In the genomic region with DNA sequence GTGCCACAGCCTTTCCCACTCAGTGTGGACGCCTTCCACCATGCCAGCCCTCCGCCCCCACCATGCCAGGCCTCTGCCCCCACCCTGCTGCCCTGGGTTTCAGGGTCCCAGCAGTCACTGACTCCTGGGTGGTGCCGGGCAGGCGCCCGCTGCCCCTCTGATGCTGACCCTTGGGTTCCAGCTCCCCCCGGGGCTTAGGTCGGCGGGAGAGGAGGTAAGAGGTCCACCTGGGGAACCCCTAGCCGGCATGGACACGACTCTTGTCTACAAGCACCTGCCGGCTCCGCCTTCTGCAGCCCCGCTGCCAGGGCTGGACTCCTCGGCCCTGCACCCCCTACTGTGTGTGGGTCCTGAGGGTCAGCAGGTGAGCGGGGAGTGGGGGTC, we compare ENCODE assay signal across 15 cellular contexts. TPM values are rescaled to one million over a fixed set of nuclear protein-coding genes. Genes with fewer than 3 reads are reported as not detected.
A peak's percentile ranks its signal among the peaks of the same experiment; 100 is the strongest.
DNase-seq lines count a peak whose midpoint lies in the region; ATAC-seq and TF ChIP-seq lines count a peak whose summit lies in the region.
"Had no signal": no experiment of that assay in that cellular context is flagged by ENCODE, and none has a peak within 500 bp of the region (broad histone marks: within the 10 kb centered on the region; RNA-seq: fewer than 3 reads in every experiment).

No MANE protein-coding gene starts in this region.

- ATAC-seq in right cardiac atrium (no peak), Right ventricle myocardium superior (ENCODE audit: poor library complexity) (no peak)
- ATAC-seq in stimulated activated naive CD8-positive, alpha-beta T cell treated with anti-CD3 and anti-CD28 coated beads, Interleukin-15, amount 100 ng/mL, for 72 hours: no peak

- no peak overlapping the region for H2AK5ac ChIP-seq in mesenchymal stem cell (ENCODE audit: low read length, severe bottlenecking)

- peak; percentile 16 to 58 (median 42) for DNase-seq in right cardiac atrium
- DNase-seq in Right ventricle myocardium superior: no peak
- no peak for DNase-seq in effector memory CD4-positive, alpha-beta T cell
- no peak for DNase-seq in mesenchymal stem cell
- DNase-seq in HuH-7 (ENCODE audit: low spot score): no peak
- DNase-seq in stimulated activated naive CD8-positive, alpha-beta T cell treated with anti-CD3 and anti-CD28 coated beads, Interleukin-15, amount 100 ng/mL, for 72 hours: no peak
- no peak for DNase-seq in tibial nerve (ENCODE audit: low spot score in 2 of 2)
- DNase-seq: ACHN; Caco-2; CD4-positive, alpha-beta T cell; HCEC 1CT had no signal

- TF ChIP-seq POLR2A in tibial nerve (IDR thresholded peaks at IDR 0.05): no peak

- no peak overlapping the region for H2BK5ac ChIP-seq in mesenchymal stem cell (ENCODE audit: low read depth, low read length, poor library complexity, severe bottlenecking)

- no peaks in the 10 kb centered on the region for H3K36me3 ChIP-seq in effector memory CD4-positive, alpha-beta T cell (ENCODE audit: control insufficient read depth, insufficient read depth, low read length)
- H3K36me3 ChIP-seq in mesenchymal stem cell (ENCODE audit: control insufficient read depth in 1 of 2, insufficient read depth in 2 of 2, low read depth in 1 of 2, low read length in 2 of 2) (no peaks in the 10 kb centered on the region), tibial nerve (no peaks in the 10 kb centered on the region)

- TF ChIP-seq EP300 in tibial nerve (IDR thresholded peaks at IDR 0.05): no peak

- H2BK12ac ChIP-seq in mesenchymal stem cell (ENCODE audit: low read length in 2 of 2): no peak overlapping the region

- H3K4me3 Mint-ChIP-seq in stimulated activated naive CD8-positive, alpha-beta T cell treated with anti-CD3 and anti-CD28 coated beads, Interleukin-15, amount 100 ng/mL, for 72 hours: no peak overlapping the region

- peak overlapping the region; percentile 18 for H2BK15ac ChIP-seq in mesenchymal stem cell (ENCODE audit: low read depth, poor library complexity, severe bottlenecking)

- no peak for TF ChIP-seq CTCF in tibial nerve (IDR thresholded peaks at IDR 0.05)

- H3K27me3 Mint-ChIP-seq in stimulated activated naive CD8-positive, alpha-beta T cell treated with anti-CD3 and anti-CD28 coated beads, Interleukin-15, amount 100 ng/mL, for 72 hours: peaks cover 8% of the 10 kb centered on the region

- H3K79me1 ChIP-seq in mesenchymal stem cell (replicated peaks; ENCODE audit: low read length, poor library complexity, severe bottlenecking): no peaks in the 10 kb centered on the region

- H3K23ac ChIP-seq in mesenchymal stem cell (ENCODE audit: low read length in 2 of 2): no peak overlapping the region

- no peak overlapping the region for H2BK120ac ChIP-seq in mesenchymal stem cell (ENCODE audit: low read depth, low read length)

- H3K27ac Mint-ChIP-seq in stimulated activated naive CD8-positive, alpha-beta T cell treated with anti-CD3 and anti-CD28 coated beads, Interleukin-15, amount 100 ng/mL, for 72 hours: no peak overlapping the region
- H3K27ac Mint-ChIP-seq: IgD-negative memory B cell had no signal

- H3K4ac ChIP-seq in mesenchymal stem cell (ENCODE audit: low read depth in 1 of 2, low read length in 2 of 2): no peak overlapping the region

- intact Hi-C loops in right cardiac atrium (cut with DNase I): no loop called here
- intact Hi-C loops in Right ventricle myocardium superior (cut with DNase I): no loop called here

- H3K27ac ChIP-seq in right cardiac atrium (ENCODE audit: low read length) (no peak overlapping the region), mesenchymal stem cell (ENCODE audit: low read length, poor library complexity, severe bottlenecking) (no peak overlapping the region), tibial nerve (no peak overlapping the region)
- H3K27ac ChIP-seq in effector memory CD4-positive, alpha-beta T cell (ENCODE audit: insufficient read depth, low read length, poor library complexity, severe bottlenecking): no peak overlapping the region
- H3K27ac ChIP-seq: C4-2B, GM23248 had no signal

- H3K9me3 ChIP-seq in right cardiac atrium (ENCODE audit: control insufficient read depth, low read length): no peaks in the 10 kb centered on the region
- no peaks in the 10 kb centered on the region for H3K9me3 ChIP-seq in effector memory CD4-positive, alpha-beta T cell (ENCODE audit: control insufficient read depth, low read length)
- H3K9me3 ChIP-seq in mesenchymal stem cell (ENCODE audit: control insufficient read depth, low read length): no peaks in the 10 kb centered on the region
- no peaks in the 10 kb centered on the region for H3K9me3 ChIP-seq in tibial nerve
- H3K9me3 ChIP-seq: Caco-2 had no signal

- peaks cover 48% of the 10 kb centered on the region for H3K4me1 Mint-ChIP-seq in stimulated activated naive CD8-positive, alpha-beta T cell treated with anti-CD3 and anti-CD28 coated beads, Interleukin-15, amount 100 ng/mL, for 72 hours

- H3K14ac ChIP-seq in mesenchymal stem cell (ENCODE audit: low read length in 2 of 2): no peak overlapping the region

- H4K91ac ChIP-seq in mesenchymal stem cell (ENCODE audit: low read length): no peak overlapping the region

- H3K4me3 ChIP-seq in right cardiac atrium (ENCODE audit: low read length): no peak overlapping the region
- H3K4me3 ChIP-seq in effector memory CD4-positive, alpha-beta T cell (ENCODE audit: insufficient read depth, low read depth, low read length, poor library complexity, severe bottlenecking): peak overlapping the region; percentile 13
- H3K4me3 ChIP-seq in mesenchymal stem cell (ENCODE audit: insufficient read depth in 1 of 2, low read depth in 1 of 2, low read length in 2 of 2): no peak overlapping the region
- no peak overlapping the region for H3K4me3 ChIP-seq in tibial nerve
- H3K4me3 ChIP-seq: GM23248 had no signal

- no peak overlapping the region for H3K18ac ChIP-seq in mesenchymal stem cell (ENCODE audit: low read depth in 1 of 2, low read length in 2 of 2)

- H3K27me3 ChIP-seq in right cardiac atrium (ENCODE audit: control insufficient read depth, insufficient read depth) (no peaks in the 10 kb centered on the region), mesenchymal stem cell (ENCODE audit: control insufficient read depth in 1 of 2, insufficient read depth in 1 of 2, low read length in 2 of 2) (peaks cover 49 to 53% of the 10 kb centered on the region in 2 experiments), tibial nerve (peaks cover 0 to 2% of the 10 kb centered on the region in 2 donors)
- no peaks in the 10 kb centered on the region for H3K27me3 ChIP-seq in effector memory CD4-positive, alpha-beta T cell (replicated peaks; ENCODE audit: control insufficient read depth, insufficient read depth, low read length, poor library complexity, severe bottlenecking)

- no peak overlapping the region for H4K8ac ChIP-seq in mesenchymal stem cell (ENCODE audit: low read length)

- 83% methylated on average over 15 of the region's 15 CpGs for WGBS in right cardiac atrium
- WGBS in mesenchymal stem cell: 90% methylated on average over 15 of the region's 15 CpGs
- WGBS in tibial nerve, 2 donors: 73 to 89% methylated on average over 11 to 14 of the region's 15 CpGs

- no peaks in the 10 kb centered on the region for H3K4me1 ChIP-seq in right cardiac atrium (ENCODE audit: control insufficient read depth, insufficient read depth, low read length)
- peaks cover 31% of the 10 kb centered on the region for H3K4me1 ChIP-seq in effector memory CD4-positive, alpha-beta T cell (ENCODE audit: control insufficient read depth, insufficient read depth, low read length, poor library complexity, severe bottlenecking)
- H3K4me1 ChIP-seq in mesenchymal stem cell (ENCODE audit: control insufficient read depth, insufficient read depth, low read depth, low read length): peaks cover 26% of the 10 kb centered on the region
- H3K4me1 ChIP-seq in tibial nerve: peaks cover 0 to 19% (median 13%) of the 10 kb centered on the region in 4 donors
- H3K4me1 ChIP-seq: Caco-2 had no signal

- no peaks in the 10 kb centered on the region for H3K9me3 Mint-ChIP-seq in stimulated activated naive CD8-positive, alpha-beta T cell treated with anti-CD3 and anti-CD28 coated beads, Interleukin-15, amount 100 ng/mL, for 72 hours
- H3K9me3 Mint-ChIP-seq: CD4-positive, alpha-beta T cell; IgD-negative memory B cell had no signal

- H3K4me2 ChIP-seq in mesenchymal stem cell (ENCODE audit: low read length, poor library complexity, severe bottlenecking): no peak overlapping the region

- H3K9ac ChIP-seq in mesenchymal stem cell (ENCODE audit: low read length): no peak overlapping the region
- H3K9ac ChIP-seq: GM23248 had no signal

- H2AFZ ChIP-seq in mesenchymal stem cell (ENCODE audit: low read depth, low read length): no peak overlapping the region
- H2AFZ ChIP-seq: GM23248 had no signal

RNA-seq across cellular contexts. Expression of gene PFKL, which starts 7.0 kb away (rescaled TPM):
- total RNA-seq in right cardiac atrium: 10 to 100 TPM; 43.2 to 54.9 (median 49.6) TPM
- 42.8 TPM for polyA plus RNA-seq in right cardiac atrium
- total RNA-seq in Right ventricle myocardium superior: 42.7 TPM
- polyA plus RNA-seq in mesenchymal stem cell (2013, experiment 1 of 2): 61.3 TPM
- polyA plus RNA-seq in mesenchymal stem cell (2013, experiment 2 of 2): 59.9 TPM
- total RNA-seq in tibial nerve: 100 to 1,000 TPM in 3 of 4 donors, 10 to 100 TPM in 1; 94.6 to 155 (median 141) TPM

RNA-seq across cellular contexts. Expression of gene AIRE, which starts 7.1 kb away (rescaled TPM):
- total RNA-seq in right cardiac atrium (under 1 TPM in 3 of 4 donors, not detected in 1; 0.11 to 0.14 (median 0.14) TPM), Right ventricle myocardium superior (not detected), tibial nerve (under 1 TPM in 1 of 4 donors, not detected in 3; 0.30 TPM)
- 0.05 TPM for polyA plus RNA-seq in right cardiac atrium
- polyA plus RNA-seq in mesenchymal stem cell (2013, experiment 1 of 2): 0.03 TPM
- polyA plus RNA-seq in mesenchymal stem cell (2013, experiment 2 of 2): 0.05 TPM
- total RNA-seq: Caco-2, GM23248 had no signal
- polyA plus RNA-seq: GM23248 had no signal

RNA-seq across cellular contexts. Expression of gene DNMT3L, which starts 31.1 kb away (rescaled TPM):
- total RNA-seq in right cardiac atrium: not detected
- not detected for polyA plus RNA-seq in right cardiac atrium
- not detected for total RNA-seq in Right ventricle myocardium superior
- polyA plus RNA-seq in mesenchymal stem cell (2013, experiment 1 of 2): not detected
- not detected for polyA plus RNA-seq in mesenchymal stem cell (2013, experiment 2 of 2)
- total RNA-seq in tibial nerve: not detected
- total RNA-seq: CD4-positive, alpha-beta T cell; GM23248 had no signal
- polyA plus RNA-seq: BJ, GM23248, IgD-negative memory B cell had no signal

RNA-seq across cellular contexts. Expression of gene CFAP410, which starts 46.4 kb away (rescaled TPM):
- total RNA-seq in right cardiac atrium (10 to 100 TPM; 13.2 to 19.8 (median 17.6) TPM), Right ventricle myocardium superior (13.9 TPM), tibial nerve (10 to 100 TPM; 38.0 to 69.8 (median 61.2) TPM)
- 16.8 TPM for polyA plus RNA-seq in right cardiac atrium
- polyA plus RNA-seq in mesenchymal stem cell (2013, experiment 1 of 2): 10.7 TPM
- polyA plus RNA-seq in mesenchymal stem cell (2013, experiment 2 of 2): 9.1 TPM

RNA-seq across cellular contexts. Expression of gene ICOSLG, which starts 52.1 kb away (rescaled TPM):
- total RNA-seq in right cardiac atrium (1 to 10 TPM in 2 of 4 donors, under 1 TPM in 2; 0.60 to 4.6 (median 1.7) TPM), Right ventricle myocardium superior (4.3 TPM), tibial nerve (1 to 10 TPM; 2.6 to 5.2 (median 3.1) TPM)
- 0.57 TPM for polyA plus RNA-seq in right cardiac atrium
- polyA plus RNA-seq in mesenchymal stem cell (2013, experiment 1 of 2): 1.5 TPM
- 1.6 TPM for polyA plus RNA-seq in mesenchymal stem cell (2013, experiment 2 of 2)
- polyA plus RNA-seq: GM23248 had no signal

Comparison
In these comparisons a context has a peak if more than half of its experiments do, and no peak if none do; other contexts are left out.
1. DNase-seq: peak in right cardiac atrium (3 of 3); none in Right ventricle myocardium superior (single experiment), effector memory CD4-positive, alpha-beta T cell (0 of 3), mesenchymal stem cell (single experiment), HuH-7 (single experiment), stimulated activated naive CD8-positive, alpha-beta T cell treated with anti-CD3 and anti-CD28 coated beads, Interleukin-15, amount 100 ng/mL, for 72 hours (0 of 2) and tibial nerve (0 of 2).